In genomic region chr11:7614656-7615055, GRCh38 we compare ENCODE assay signal across 29 cellular contexts.
"Had no signal": no experiment of that assay in that cellular context is flagged by ENCODE, and none has a peak within 500 bp of the region (broad histone marks: within the 10 kb centered on the region; RNA-seq: fewer than 3 reads in every experiment).

No MANE protein-coding gene starts in this region.

- H3K36me3 Mint-ChIP-seq: brain had no signal

- ATAC-seq: activated naive CD4-positive, alpha-beta T cell treated with anti-CD3 and anti-CD28 coated beads, Interleukin-2, amount 50 U/mL, for 72 hours; activated T-cell treated with anti-CD3 and anti-CD28 coated beads, Interleukin-2, amount 50 U/mL, for 72 hours; esophagus mucosa; WTC11 had no signal

- H3K9me3 ChIP-seq: ascending aorta, breast epithelium had no signal

- H3K4me1 Mint-ChIP-seq: activated CD4-positive, alpha-beta memory T cell treated with anti-CD3 and anti-CD28 coated beads, Interleukin-2, amount 10 ng/mL, durations not matched to agents 7 days and 5 days; activated CD4-positive, alpha-beta T cell treated with anti-CD3 and anti-CD28 coated beads, Interleukin-2, amount 10 ng/mL, durations not matched to agents 7 days and 5 days; activated naive CD4-positive, alpha-beta T cell treated with anti-CD3 and anti-CD28 coated beads, Interleukin-2, amount 10 ng/mL, durations not matched to agents 7 days and 5 days; activated naive CD8-positive, alpha-beta T cell treated with anti-CD3 and anti-CD28 coated beads, Interleukin-2, amount 10 ng/mL, durations not matched to agents 7 days and 5 days had no signal

- H3K4me3 Mint-ChIP-seq: activated CD4-positive, alpha-beta memory T cell treated with anti-CD3 and anti-CD28 coated beads, Interleukin-2, amount 10 ng/mL, durations not matched to agents 7 days and 5 days; activated CD4-positive, alpha-beta T cell treated with anti-CD3 and anti-CD28 coated beads, Interleukin-2, amount 10 ng/mL, durations not matched to agents 7 days and 5 days; activated naive CD4-positive, alpha-beta T cell treated with anti-CD3 and anti-CD28 coated beads, Interleukin-2, amount 10 ng/mL, durations not matched to agents 7 days and 5 days; activated naive CD8-positive, alpha-beta T cell treated with anti-CD3 and anti-CD28 coated beads, Interleukin-2, amount 10 ng/mL, durations not matched to agents 7 days and 5 days; activated T-cell treated with anti-CD3 and anti-CD28 coated beads, Interleukin-2, amount 50 U/mL, for 24 hours; activated T-cell treated with anti-CD3 and anti-CD28 coated beads, Interleukin-2, amount 50 U/mL, for 72 hours; brain; dendritic cell treated with granulocyte-macrophage colony-stimulating factor and Interleukin-4, amounts not matched to agents 40 ng/mL and 50 ng/mL, for 4 days; endodermal cell; WTC11 had no signal

- H3K27me3 ChIP-seq: ascending aorta, breast epithelium, cardiac muscle cell, dorsolateral prefrontal cortex had no signal

- H3K27me3 Mint-ChIP-seq: activated CD4-positive, alpha-beta memory T cell treated with anti-CD3 and anti-CD28 coated beads, Interleukin-2, amount 10 ng/mL, durations not matched to agents 7 days and 5 days; activated CD4-positive, alpha-beta T cell treated with anti-CD3 and anti-CD28 coated beads, Interleukin-2, amount 10 ng/mL, durations not matched to agents 7 days and 5 days; activated naive CD4-positive, alpha-beta T cell treated with anti-CD3 and anti-CD28 coated beads, Interleukin-2, amount 10 ng/mL, durations not matched to agents 7 days and 5 days; activated naive CD8-positive, alpha-beta T cell treated with anti-CD3 and anti-CD28 coated beads, Interleukin-2, amount 10 ng/mL, durations not matched to agents 7 days and 5 days; activated T-cell treated with anti-CD3 and anti-CD28 coated beads, Interleukin-2, amount 50 U/mL, for 24 hours; dendritic cell treated with granulocyte-macrophage colony-stimulating factor and Interleukin-4, amounts not matched to agents 40 ng/mL and 50 ng/mL, for 4 days had no signal

- H3K27ac Mint-ChIP-seq: activated CD4-positive, alpha-beta memory T cell treated with anti-CD3 and anti-CD28 coated beads, Interleukin-2, amount 10 ng/mL, durations not matched to agents 7 days and 5 days; activated CD4-positive, alpha-beta T cell treated with anti-CD3 and anti-CD28 coated beads, Interleukin-2, amount 10 ng/mL, durations not matched to agents 7 days and 5 days; activated naive CD4-positive, alpha-beta T cell treated with anti-CD3 and anti-CD28 coated beads, Interleukin-2, amount 10 ng/mL, durations not matched to agents 7 days and 5 days; activated naive CD4-positive, alpha-beta T cell treated with anti-CD3 and anti-CD28 coated beads, Interleukin-2, amount 50 U/mL, for 72 hours; activated naive CD8-positive, alpha-beta T cell treated with anti-CD3 and anti-CD28 coated beads, Interleukin-2, amount 10 ng/mL, durations not matched to agents 7 days and 5 days; activated T-cell treated with anti-CD3 and anti-CD28 coated beads, Interleukin-2, amount 50 U/mL, for 24 hours; activated T-cell treated with anti-CD3 and anti-CD28 coated beads, Interleukin-2, amount 50 U/mL, for 72 hours; brain; dendritic cell treated with granulocyte-macrophage colony-stimulating factor and Interleukin-4, amounts not matched to agents 40 ng/mL and 50 ng/mL, for 4 days; endodermal cell; WTC11 had no signal

- DNase-seq: activated CD4-positive, alpha-beta memory T cell treated with anti-CD3 and anti-CD28 coated beads, Interleukin-2, amount 10 ng/mL, durations not matched to agents 7 days and 5 days; activated CD4-positive, alpha-beta T cell treated with anti-CD3 and anti-CD28 coated beads for 1 hour; activated CD4-positive, alpha-beta T cell treated with anti-CD3 and anti-CD28 coated beads for 4 hours; activated CD4-positive, alpha-beta T cell treated with anti-CD3 and anti-CD28 coated beads, Interleukin-2, amount 10 ng/mL, durations not matched to agents 7 days and 5 days; activated CD4-positive, alpha-beta T cell treated with anti-CD3 and anti-CD28 coated beads, Interleukin-2, amount 50 U/mL, for 4 hours; activated gamma-delta T cell; activated naive CD4-positive, alpha-beta T cell; activated naive CD4-positive, alpha-beta T cell treated with anti-CD3 and anti-CD28 coated beads, Interleukin-2, amount 10 ng/mL, durations not matched to agents 7 days and 5 days; activated naive CD8-positive, alpha-beta T cell treated with anti-CD3 and anti-CD28 coated beads, Interleukin-2, amount 10 ng/mL, durations not matched to agents 7 days and 5 days; activated T-cell treated with anti-CD3 and anti-CD28 coated beads for 4 hours; activated T-cell treated with anti-CD3 and anti-CD28 coated beads, Interleukin-2, amount 50 U/mL, for 24 hours; activated T-cell treated with anti-CD3 and anti-CD28 coated beads, Interleukin-2, amount 50 U/mL, for 72 hours; central memory CD4-positive, alpha-beta T cell; cerebellar nuclear complex; dorsolateral prefrontal cortex; effector memory CD4-positive, alpha-beta T cell; endodermal cell; foreskin fibroblast; T-helper 1 cell; T-helper 2 cell had no signal

- H3K9me3 Mint-ChIP-seq: activated CD4-positive, alpha-beta memory T cell treated with anti-CD3 and anti-CD28 coated beads, Interleukin-2, amount 10 ng/mL, durations not matched to agents 7 days and 5 days; activated CD4-positive, alpha-beta T cell treated with anti-CD3 and anti-CD28 coated beads, Interleukin-2, amount 10 ng/mL, durations not matched to agents 7 days and 5 days; activated naive CD4-positive, alpha-beta T cell treated with anti-CD3 and anti-CD28 coated beads, Interleukin-2, amount 10 ng/mL, durations not matched to agents 7 days and 5 days; activated naive CD4-positive, alpha-beta T cell treated with anti-CD3 and anti-CD28 coated beads, Interleukin-2, amount 50 U/mL, for 72 hours; activated naive CD8-positive, alpha-beta T cell treated with anti-CD3 and anti-CD28 coated beads, Interleukin-2, amount 10 ng/mL, durations not matched to agents 7 days and 5 days; activated T-cell treated with anti-CD3 and anti-CD28 coated beads, Interleukin-2, amount 50 U/mL, for 24 hours; activated T-cell treated with anti-CD3 and anti-CD28 coated beads, Interleukin-2, amount 50 U/mL, for 72 hours; brain; dendritic cell treated with granulocyte-macrophage colony-stimulating factor and Interleukin-4, amounts not matched to agents 40 ng/mL and 50 ng/mL, for 4 days; endodermal cell; WTC11 had no signal

- H3K36me3 ChIP-seq: breast epithelium, cardiac muscle cell had no signal

- H3K27ac ChIP-seq: ascending aorta, breast epithelium, cardiac muscle cell, coronary artery had no signal

- H3K4me3 ChIP-seq: ascending aorta, breast epithelium, cardiac muscle cell, coronary artery, dorsolateral prefrontal cortex had no signal
